In genomic region chr5:6722015-6722414, GRCh38 we compare ENCODE assay signal across 8 cellular contexts. TPM values are rescaled to one million over a fixed set of nuclear protein-coding genes. Genes with fewer than 3 reads are reported as not detected.
A peak's percentile ranks its signal among the peaks of the same experiment; 100 is the strongest.
DNase-seq lines count a peak whose midpoint lies in the region; ATAC-seq and TF ChIP-seq lines count a peak whose summit lies in the region.

No MANE protein-coding gene starts in this region.

- peaks cover 0 to 4% (median 2%) of the 10 kb centered on the region in 3 donors for H3K36me3 Mint-ChIP-seq in immature natural killer cell

- H3K27me3 Mint-ChIP-seq in immature natural killer cell (ENCODE audit: low read depth in 3 of 3), result peaks cover 0 to 6% (median 5%) of the 10 kb centered on the region in 3 donors

- no peaks in the 10 kb centered on the region for H3K36me3 ChIP-seq in colonic mucosa

- H3K4me1 Mint-ChIP-seq in immature natural killer cell, result peaks cover 67 to 93% of the 10 kb centered on the region in 2 donors

- peak; percentile 52 for ATAC-seq in GM21786 (IDR thresholded peaks at IDR 0.05; ENCODE audit: unreplicated experiment)
- ATAC-seq in HG03457 (IDR thresholded peaks at IDR 0.05; ENCODE audit: unreplicated experiment), result no peak

- H3K9me3 ChIP-seq in colonic mucosa, result no peaks in the 10 kb centered on the region

- H3K27me3 ChIP-seq in colonic mucosa, result no peaks in the 10 kb centered on the region

- peak overlapping the region; percentile 38 to 85 (median 73) for H3K4me3 Mint-ChIP-seq in immature natural killer cell

- no peaks in the 10 kb centered on the region for H3K9me3 Mint-ChIP-seq in immature natural killer cell

- TF ChIP-seq CTCF in GM12864 (IDR thresholded peaks at IDR 0.05; ENCODE audit: low read depth, low read length, missing control alignments) (no peak), colonic mucosa (IDR thresholded peaks at IDR 0.05) (no peak)

- intact Hi-C loops in colonic mucosa (cut with DNase I), result no loop called here

- DNase-seq in GM12864 (ENCODE audit: low read depth) (peak; percentile 22), RPMI8226 (peak; percentile 38), immature natural killer cell (peak in 1 of 3 donors; percentile 20), NCI-H510A treated with DMSO at 0.1 percent for 48 hours (lab: John Stamatoyannopoulos, UW) (no peak), colonic mucosa (no peak)
- no peak for DNase-seq in stimulated activated CD4-positive, alpha-beta T cell treated with anti-CD3 and anti-CD28 coated beads, Interleukin-4, amount 100 ng/mL, for 4 hours

- H3K4me1 ChIP-seq in colonic mucosa, result peaks cover 13% of the 10 kb centered on the region

- H3K9ac ChIP-seq in colonic mucosa (ENCODE audit: low read depth in 2 of 2, low read length in 2 of 2), result peak overlapping the region in 1 of 2 donors; percentile 40

- peak overlapping the region; percentile 54 to 88 (median 84) for H3K27ac Mint-ChIP-seq in immature natural killer cell

- no peak overlapping the region for H3K27ac ChIP-seq in colonic mucosa

- H3K4me3 ChIP-seq in GM12864 (ENCODE audit: low read depth, low read length) (peak overlapping the region; percentile 40), colonic mucosa (no peak overlapping the region)

RNA-seq across cellular contexts. Expression of gene TENT4A, which starts 8.8 kb away (rescaled TPM):
- 1 to 10 TPM in 1 of 3 donors, under 1 TPM in 2; 0.05 to 1.6 (median 0.84) TPM for polyA plus RNA-seq in immature natural killer cell
- total RNA-seq in colonic mucosa, result 10 to 100 TPM; 17.1 to 21.9 TPM

Comparison
In these comparisons a context has a peak if more than half of its experiments do, and no peak if none do; other contexts are left out.
1. DNase-seq: peak in GM12864 (single experiment) and RPMI8226 (single experiment); none in NCI-H510A treated with DMSO at 0.1 percent for 48 hours (single experiment), colonic mucosa (single experiment) and stimulated activated CD4-positive, alpha-beta T cell treated with anti-CD3 and anti-CD28 coated beads, Interleukin-4, amount 100 ng/mL, for 4 hours (0 of 2).